9 cellular contexts compared by ENCODE assay signal in the genomic region with DNA sequence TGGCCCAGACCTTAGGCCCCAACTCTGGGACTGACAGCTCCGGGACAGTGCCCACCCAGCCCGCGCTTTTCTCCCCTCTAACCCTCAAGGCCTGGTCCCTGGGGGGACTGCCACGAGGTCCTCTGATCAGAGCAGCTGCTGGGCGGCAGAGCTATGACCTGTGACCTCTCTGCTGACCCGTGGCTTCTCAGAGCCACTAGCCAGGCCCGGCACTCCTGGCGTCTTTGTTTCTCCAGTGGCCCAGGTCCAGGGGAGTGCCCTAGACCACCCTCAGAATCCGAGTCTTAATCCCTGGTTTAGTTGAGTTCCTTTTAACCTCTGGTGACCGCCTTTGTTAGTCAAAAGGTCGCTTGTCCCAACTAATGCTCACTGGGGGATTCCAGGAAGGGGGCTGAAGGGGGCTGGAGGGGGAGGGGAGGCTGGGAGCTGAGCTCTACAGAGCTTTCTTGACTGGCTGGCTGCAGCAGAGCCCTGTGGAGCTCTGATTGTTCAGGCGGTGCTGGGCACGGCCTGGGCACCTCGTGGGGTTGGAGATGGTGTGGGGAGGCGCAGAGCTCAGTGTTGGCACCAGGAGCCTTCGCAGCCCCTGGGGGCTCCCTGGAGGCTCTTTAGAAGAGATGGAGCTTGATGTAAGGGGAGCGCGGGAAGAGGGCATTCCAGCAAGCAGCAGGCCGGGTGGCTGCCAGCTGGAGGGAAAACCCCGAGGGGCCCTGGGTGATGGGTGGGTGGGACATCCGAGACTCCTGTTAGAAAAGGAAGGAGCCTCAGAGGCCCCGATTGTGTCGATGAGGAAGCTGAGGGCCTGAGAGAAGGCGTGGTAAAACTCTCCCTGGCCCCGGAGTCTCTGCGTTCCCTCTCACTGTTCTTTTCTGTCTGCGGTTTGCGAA. TPM values are rescaled to one million over a fixed set of nuclear protein-coding genes. Genes with fewer than 3 reads are reported as not detected.
DNase-seq lines count a peak whose midpoint lies in the region; ATAC-seq, FAIRE-seq and TF ChIP-seq lines count a peak whose summit lies in the region.
"Had no signal": no experiment of that assay in that cellular context is flagged by ENCODE, and none has a peak within 500 bp of the region (broad histone marks: within the 10 kb centered on the region; RNA-seq: fewer than 3 reads in every experiment).

No MANE protein-coding gene starts in this region.

- H3K4me3 Mint-ChIP-seq in activated CD4-positive, alpha-beta T cell treated with anti-CD3 and anti-CD28 coated beads for 36 hours: no peak overlapping the region

- POLR2A ChIA-PET in activated CD4-positive, alpha-beta T cell treated with anti-CD3 and anti-CD28 coated beads for 36 hours (lab: Charles Lee): no interaction called here

- no peak overlapping the region for H3K9ac ChIP-seq in kidney (ENCODE audit: low read length in 2 of 2)

- TF ChIP-seq CTCF in kidney (IDR thresholded peaks at IDR 0.05; ENCODE audit: borderline replicate concordance, extremely low read depth, insufficient read depth): no peak

- H3K9me3 Mint-ChIP-seq in activated CD4-positive, alpha-beta T cell treated with anti-CD3 and anti-CD28 coated beads for 36 hours (ENCODE audit: low read depth): no peaks in the 10 kb centered on the region

- no peak for FAIRE-seq in kidney (lab: Jason Lieb, UNC)

- no peaks in the 10 kb centered on the region for H3K9me3 ChIP-seq in kidney (ENCODE audit: control insufficient read depth in 1 of 2, low read length in 2 of 2)
- no peaks in the 10 kb centered on the region for H3K9me3 ChIP-seq in thymus (ENCODE audit: control insufficient read depth)

- H3K27ac ChIP-seq in angular gyrus (ENCODE audit: low read depth, low read length) (peak overlapping the region; percentile 30), kidney (ENCODE audit: low read depth in 2 of 2, low read length in 2 of 2) (no peak overlapping the region), thymus (ENCODE audit: low read depth) (peak overlapping the region; percentile 15)

- ATAC-seq in activated CD4-positive, alpha-beta T cell treated with anti-CD3 and anti-CD28 coated beads for 36 hours: peak; percentile 76
- ATAC-seq in HG03442 (IDR thresholded peaks at IDR 0.05; ENCODE audit: unreplicated experiment): no peak
- no peak for ATAC-seq in HG02610 (IDR thresholded peaks at IDR 0.05; ENCODE audit: unreplicated experiment)

- H3K36me3 Mint-ChIP-seq in activated CD4-positive, alpha-beta T cell treated with anti-CD3 and anti-CD28 coated beads for 36 hours (ENCODE audit: low read depth): no peaks in the 10 kb centered on the region
- H3K36me3 Mint-ChIP-seq: CD4-positive, CD25-positive, alpha-beta regulatory T cell had no signal

- no peak overlapping the region for H3K27ac Mint-ChIP-seq in activated CD4-positive, alpha-beta T cell treated with anti-CD3 and anti-CD28 coated beads for 36 hours
- H3K27ac Mint-ChIP-seq: CD4-positive, CD25-positive, alpha-beta regulatory T cell had no signal

- no peaks in the 10 kb centered on the region for H3K4me1 Mint-ChIP-seq in activated CD4-positive, alpha-beta T cell treated with anti-CD3 and anti-CD28 coated beads for 36 hours
- H3K4me1 Mint-ChIP-seq: CD4-positive, CD25-positive, alpha-beta regulatory T cell had no signal

- H3K4me1 ChIP-seq in kidney (ENCODE audit: control insufficient read depth in 1 of 2, insufficient read depth in 1 of 2, low read depth in 1 of 2, low read length in 2 of 2) (no peaks in the 10 kb centered on the region), thymus (ENCODE audit: control insufficient read depth, insufficient read depth, low read length) (peaks cover 4% of the 10 kb centered on the region)

- H3K36me3 ChIP-seq in kidney (ENCODE audit: control insufficient read depth in 1 of 2, insufficient read depth in 2 of 2, low read length in 2 of 2): no peaks in the 10 kb centered on the region
- no peaks in the 10 kb centered on the region for H3K36me3 ChIP-seq in thymus (ENCODE audit: control insufficient read depth, insufficient read depth)

- H3K4me3 ChIP-seq in kidney (ENCODE audit: low read length in 2 of 2) (peak overlapping the region in 1 of 2 donors; percentile 37), thymus (ENCODE audit: low read length) (no peak overlapping the region)

- H3K27me3 ChIP-seq in thymus (ENCODE audit: control insufficient read depth, insufficient read depth): peaks cover 24% of the 10 kb centered on the region

- H3K27me3 Mint-ChIP-seq in activated CD4-positive, alpha-beta T cell treated with anti-CD3 and anti-CD28 coated beads for 36 hours: peaks cover 39% of the 10 kb centered on the region

- 46% methylated on average over 28 of the region's 28 CpGs for WGBS in thymus

- peak; percentile 35 for DNase-seq in activated CD4-positive, alpha-beta T cell treated with anti-CD3 and anti-CD28 coated beads for 36 hours
- DNase-seq in activated CD4-positive, alpha-beta T cell treated with anti-CD3 and anti-CD28 coated beads, Interleukin-2, amount 50 U/mL, for 4 hours: no peak
- peak; percentile 72 for DNase-seq in kidney
- DNase-seq in central memory CD4-positive, alpha-beta T cell: no peak
- DNase-seq: CD4-positive, CD25-positive, alpha-beta regulatory T cell had no signal

- intact Hi-C loops in activated CD4-positive, alpha-beta T cell treated with anti-CD3 and anti-CD28 coated beads for 36 hours (cut with DNase I, micrococcal nuclease): no loop called here
- intact Hi-C loops in kidney (cut with DNase I): no loop called here

- CTCF ChIA-PET in activated CD4-positive, alpha-beta T cell treated with anti-CD3 and anti-CD28 coated beads for 36 hours (lab: Charles Lee): interaction anchor here (0.6 to 0.7 kb wide), 2 partner anchors 174 to 728 kb away, joined by 3 read pairs; no protein-coding TSS in a partner anchor

RNA-seq across cellular contexts. Expression of a gene that starts 1.4 kb away (rescaled TPM):
- total RNA-seq in activated CD4-positive, alpha-beta T cell treated with anti-CD3 and anti-CD28 coated beads for 36 hours: not detected
- 105 TPM for total RNA-seq in kidney
- polyA plus RNA-seq in kidney (ENCODE audit: insufficient read depth, low read depth, low replicate concordance): 23.3 TPM
- 36.3 TPM for polyA plus RNA-seq in thymus
- polyA plus RNA-seq: CD4-positive, CD25-positive, alpha-beta regulatory T cell had no signal

Comparison
In these comparisons a context has a peak if more than half of its experiments do, and no peak if none do; other contexts are left out.
1. DNase-seq: peak in activated CD4-positive, alpha-beta T cell treated with anti-CD3 and anti-CD28 coated beads for 36 hours (single experiment) and kidney (single experiment); none in activated CD4-positive, alpha-beta T cell treated with anti-CD3 and anti-CD28 coated beads, Interleukin-2, amount 50 U/mL, for 4 hours (0 of 2) and central memory CD4-positive, alpha-beta T cell (single experiment).
2. H3K27ac ChIP-seq: peak in angular gyrus (single experiment) and thymus (single experiment); none in kidney (0 of 2).
3. RNA of a gene that starts 1.4 kb away (total RNA-seq): 105 TPM in kidney (single experiment); not detected in activated CD4-positive, alpha-beta T cell treated with anti-CD3 and anti-CD28 coated beads for 36 hours; every median in the first group is over 100 times any median in the second.